Comparison of ENCODE assay signal across 9 cellular contexts in genomic region chrX:31036895-31037294, GRCh38. TPM values are rescaled to one million over a fixed set of nuclear protein-coding genes. Genes with fewer than 3 reads are reported as not detected.
DNase-seq lines count a peak whose midpoint lies in the region; ATAC-seq, FAIRE-seq and TF ChIP-seq lines count a peak whose summit lies in the region.
"Had no signal": no experiment of that assay in that cellular context is flagged by ENCODE, and none has a peak within 500 bp of the region (broad histone marks: within the 10 kb centered on the region; RNA-seq: fewer than 3 reads in every experiment).

No MANE protein-coding gene starts in this region.

- ATAC-seq in HG02588 (IDR thresholded peaks at IDR 0.05; ENCODE audit: unreplicated experiment): peak; percentile 66

- no peak overlapping the region for H3K4me2 ChIP-seq in keratinocyte (ENCODE audit: control insufficient read depth, extremely low read depth, insufficient read depth, low read depth, low read length)

- TF ChIP-seq EP300 in tibial nerve (IDR thresholded peaks at IDR 0.05): no peak

- H3K4me3 ChIP-seq in NB4 (ENCODE audit: low read depth, low read length) (no peak overlapping the region), keratinocyte (ENCODE audit: control insufficient read depth in 2 of 3, extremely low read depth in 1 of 3, insufficient read depth in 2 of 3, low read depth in 1 of 3, low read length in 3 of 3) (no peak overlapping the region), tibial nerve (no peak overlapping the region)
- H3K4me3 ChIP-seq: SK-N-MC had no signal

- TF ChIP-seq CTCF in GM12873 (IDR thresholded peaks at IDR 0.05; ENCODE audit: insufficient read depth, low read depth, low read length, missing control alignments): peak; percentile 88
- TF ChIP-seq CTCF in NB4 (IDR thresholded peaks at IDR 0.05; ENCODE audit: low read depth, low read length): peak; percentile 61
- TF ChIP-seq CTCF in keratinocyte (optimal IDR thresholded peaks at IDR 0.05 in 1 of 3, IDR thresholded peaks at IDR 0.05 in 1 of 3, conservative IDR thresholded peaks at IDR 0.05 in 1 of 3; ENCODE audit: extremely low read depth in 1 of 3, insufficient read depth in 2 of 3, low read length in 3 of 3): peak; percentile 66 to 81 (median 67)
- TF ChIP-seq CTCF in tibial nerve (IDR thresholded peaks at IDR 0.05): peak; percentile 32 to 63 (median 55)

- no peaks in the 10 kb centered on the region for H4K20me1 ChIP-seq in keratinocyte (ENCODE audit: control insufficient read depth, extremely low read depth, insufficient read depth, low read length)

- H3K79me2 ChIP-seq in keratinocyte (ENCODE audit: control insufficient read depth, insufficient read depth, low read length): no peaks in the 10 kb centered on the region

- 45 to 56% methylated on average over 2 to 3 of the region's 3 CpGs for WGBS in tibial nerve, 2 donors

- H3K9me1 ChIP-seq in keratinocyte (ENCODE audit: control insufficient read depth, extremely low read depth, insufficient read depth, low read length): no peaks in the 10 kb centered on the region

- H3K36me3 ChIP-seq in keratinocyte (ENCODE audit: control insufficient read depth in 2 of 2, extremely low read depth in 1 of 2, insufficient read depth in 2 of 2, low read length in 2 of 2): no peaks in the 10 kb centered on the region
- H3K36me3 ChIP-seq in tibial nerve: no peaks in the 10 kb centered on the region

- no peak overlapping the region for H3K9ac ChIP-seq in keratinocyte (ENCODE audit: control insufficient read depth, extremely low read depth, insufficient read depth, low read length)

- H3K4me1 ChIP-seq in keratinocyte (ENCODE audit: control insufficient read depth, extremely low read depth, insufficient read depth, low read length) (no peaks in the 10 kb centered on the region), tibial nerve (no peaks in the 10 kb centered on the region)

- TF ChIP-seq POLR2A in NB4 (IDR thresholded peaks at IDR 0.05; ENCODE audit: extremely low read depth, insufficient read length) (no peak), tibial nerve (IDR thresholded peaks at IDR 0.05) (no peak)

- H3K9me3 ChIP-seq in keratinocyte (ENCODE audit: control insufficient read depth, low read depth, low read length) (no peaks in the 10 kb centered on the region), tibial nerve (no peaks in the 10 kb centered on the region)

- DNase-seq in AG20443 (ENCODE audit: low spot score) (peak; percentile 60), NB4 (ENCODE audit: low read depth) (peak; percentile 29), astrocyte of the hippocampus (ENCODE audit: low read depth, low spot score) (peak; percentile 60), keratinocyte (ENCODE audit: low read depth, low spot score) (no peak), tibial nerve (ENCODE audit: low spot score in 2 of 2) (peak; percentile 11 to 24), NCI-H2171 treated with DMSO at 0.1 percent for 48 hours (lab: John Stamatoyannopoulos, UW) (no peak)

- no peak overlapping the region for H2AFZ ChIP-seq in keratinocyte (ENCODE audit: control insufficient read depth, low read length)

- no peaks in the 10 kb centered on the region for H3K27me3 ChIP-seq in keratinocyte (ENCODE audit: control insufficient read depth, extremely low read depth, insufficient read depth, low read length)
- peaks cover 0 to 10% of the 10 kb centered on the region in 2 donors for H3K27me3 ChIP-seq in tibial nerve

- H3K27ac ChIP-seq in keratinocyte (ENCODE audit: control insufficient read depth, insufficient read depth, low read length): no peak overlapping the region
- no peak overlapping the region for H3K27ac ChIP-seq in tibial nerve
- H3K27ac ChIP-seq: SK-N-MC had no signal

- FAIRE-seq in keratinocyte (lab: Jason Lieb, UNC): peak; percentile 71

- dilution Hi-C loops in keratinocyte (cut with MboI; ENCODE audit: extremely low pct_ligation_motif_present, low sequenced_read_pairs): no loop called here

RNA-seq across cellular contexts. Expression of gene FTHL17, which starts 34.9 kb away (rescaled TPM):
- polyA plus RNA-seq in keratinocyte: not detected in 3 replicates
- not detected for polyA plus RNA-seq in keratinocyte (2011; ENCODE audit: low read depth)
- polyA plus RNA-seq in keratinocyte (2011; cell fraction: cytosol; rRNA removed): not detected in 2 replicates
- not detected in 2 replicates for polyA plus RNA-seq in keratinocyte (2011; cell fraction: nucleus; rRNA removed)
- polyA plus RNA-seq in keratinocyte (2012; ENCODE audit: low replicate concordance): not detected in 2 replicates
- not detected in 3 replicates for polyA minus RNA-seq in keratinocyte
- polyA minus RNA-seq in keratinocyte (2011; cell fraction: cytosol; rRNA and poly(A)+ RNA removed): not detected
- not detected in 2 replicates for polyA minus RNA-seq in keratinocyte (2011; cell fraction: nucleus; rRNA and poly(A)+ RNA removed)
- not detected for total RNA-seq in tibial nerve

Comparison
In these comparisons a context has a peak if more than half of its experiments do, and no peak if none do; other contexts are left out.
1. DNase-seq: peak in AG20443 (single experiment), NB4 (single experiment), astrocyte of the hippocampus (single experiment) and tibial nerve (2 of 2); none in keratinocyte (single experiment) and NCI-H2171 treated with DMSO at 0.1 percent for 48 hours (single experiment).
2. Peak in every context shown above with its lines, with median percentiles within 50 percentile points of each other: CTCF ChIP-seq.